In the genomic region with DNA sequence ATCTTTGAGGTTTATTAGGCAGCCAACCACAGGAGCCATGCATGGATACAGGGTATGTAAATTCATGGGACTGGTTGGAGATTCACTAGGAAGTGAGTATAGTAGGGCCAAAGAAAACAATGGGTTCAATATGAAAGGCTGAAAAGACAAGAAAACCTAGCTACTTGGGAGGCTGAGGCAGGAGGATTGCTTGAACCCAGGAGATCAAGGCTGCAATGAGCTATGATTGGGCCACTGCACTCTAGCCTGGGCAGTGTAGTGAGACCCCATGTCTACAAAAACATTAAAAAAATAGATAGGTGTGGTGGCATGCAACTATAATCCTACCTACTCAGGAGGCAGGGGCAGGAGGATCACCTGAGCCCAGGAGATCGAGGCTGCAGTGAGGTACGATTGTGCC, we compare ENCODE assay signal across 8 cellular contexts.
"Had no signal": no experiment of that assay in that cellular context is flagged by ENCODE, and none has a peak within 500 bp of the region (broad histone marks: within the 10 kb centered on the region; RNA-seq: fewer than 3 reads in every experiment).

No MANE protein-coding gene starts in this region.

- H2AFZ ChIP-seq: GM23248 had no signal

- H3K36me3 ChIP-seq: HAP-1 had no signal

- DNase-seq: GM23248, GOT3, H7, HFFc6, KG1 had no signal

- H3K4me1 ChIP-seq: HAP-1 had no signal

- FAIRE-seq: HTR-8/SVneo had no signal

- H3K27ac ChIP-seq: GM23248 had no signal

- H3K9me3 ChIP-seq: HAP-1 had no signal

- H3K9ac ChIP-seq: GM23248 had no signal

- ATAC-seq: HCT116 had no signal

- H3K4me3 ChIP-seq: GM23248, HAP-1 had no signal
